Comparison of ENCODE assay signal across 10 cellular contexts in the genomic region with DNA sequence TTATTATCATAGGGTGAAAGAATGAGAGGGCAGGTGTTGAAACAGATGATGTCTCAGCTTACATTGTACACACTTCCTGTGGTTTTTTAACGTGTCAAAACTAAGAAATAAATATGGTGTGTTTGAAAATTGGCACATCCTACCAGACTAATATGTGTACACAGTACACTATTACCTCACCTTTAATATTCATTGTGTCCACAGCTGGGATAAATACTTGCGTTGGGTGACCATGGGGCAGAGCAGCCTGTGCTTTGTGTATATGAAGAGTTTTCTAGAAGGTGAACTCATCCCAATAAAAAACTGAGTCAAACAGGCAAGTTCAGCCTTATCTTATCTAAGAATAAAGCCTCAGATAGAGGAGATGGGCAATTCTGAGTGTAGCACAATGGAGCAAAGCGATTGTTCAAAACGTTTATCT. TPM values are rescaled to one million over a fixed set of nuclear protein-coding genes. Genes with fewer than 3 reads are reported as not detected.
DNase-seq lines count a peak whose midpoint lies in the region; ATAC-seq, FAIRE-seq and TF ChIP-seq lines count a peak whose summit lies in the region.
"Had no signal": no experiment of that assay in that cellular context is flagged by ENCODE, and none has a peak within 500 bp of the region (broad histone marks: within the 10 kb centered on the region; RNA-seq: fewer than 3 reads in every experiment).

No MANE protein-coding gene starts in this region.

- H4K20me1 ChIP-seq in neural progenitor cell (ENCODE audit: low read depth), result no peaks in the 10 kb centered on the region

- no peak overlapping the region for H3K27ac Mint-ChIP-seq in HFFc6
- H3K27ac Mint-ChIP-seq in neural progenitor cell, result no peak overlapping the region

- H3K4me3 ChIP-seq in bronchial epithelial cell (ENCODE audit: low read depth, low read length) (no peak overlapping the region), neural progenitor cell (no peak overlapping the region)

- no peak overlapping the region for H3K27ac ChIP-seq in neural progenitor cell

- H3K9me3 Mint-ChIP-seq in HFFc6 (no peaks in the 10 kb centered on the region), neural progenitor cell (peaks cover 6% of the 10 kb centered on the region)

- no peak overlapping the region for H2AFZ ChIP-seq in neural progenitor cell (replicated peaks)

- no peaks in the 10 kb centered on the region for H3K9me3 ChIP-seq in neural progenitor cell (ENCODE audit: low read depth)

- H3K27me3 ChIP-seq in bronchial epithelial cell (ENCODE audit: control insufficient read depth, insufficient read depth, low read length) (no peaks in the 10 kb centered on the region), neural progenitor cell (no peaks in the 10 kb centered on the region)

- no peaks in the 10 kb centered on the region for H3K79me2 ChIP-seq in neural progenitor cell (ENCODE audit: low read depth)

- no peak for FAIRE-seq in bronchial epithelial cell (lab: Jason Lieb, UNC)

- H3K27me3 Mint-ChIP-seq in HFFc6 (ENCODE audit: insufficient read depth) (no peaks in the 10 kb centered on the region; the same call in 1 of the 2 replicates), neural progenitor cell (ENCODE audit: insufficient read depth, low read depth) (no peaks in the 10 kb centered on the region)

- H3K9ac ChIP-seq in neural progenitor cell, result no peak overlapping the region

- ATAC-seq in GM18498 (IDR thresholded peaks at IDR 0.05; ENCODE audit: unreplicated experiment) (peak; percentile 80), HG02678 (IDR thresholded peaks at IDR 0.05; ENCODE audit: unreplicated experiment) (peak; percentile 92), omental fat pad (ENCODE audit: low FRiP score) (no peak)
- ATAC-seq: left lobe of liver had no signal

- H3K36me3 Mint-ChIP-seq in HFFc6 (ENCODE audit: low read depth) (no peaks in the 10 kb centered on the region), neural progenitor cell (no peaks in the 10 kb centered on the region)

- H3K4me1 Mint-ChIP-seq in HFFc6 (ENCODE audit: low read depth) (peaks cover 11% of the 10 kb centered on the region), neural progenitor cell (peaks cover 7% of the 10 kb centered on the region)

- H3K36me3 ChIP-seq in bronchial epithelial cell (ENCODE audit: control insufficient read depth, insufficient read depth, low read length), result no peaks in the 10 kb centered on the region
- no peaks in the 10 kb centered on the region for H3K36me3 ChIP-seq in neural progenitor cell

- H3K4me2 ChIP-seq in neural progenitor cell, result no peak overlapping the region

- H3F3A ChIP-seq in neural progenitor cell (ENCODE audit: low read depth), result no peaks in the 10 kb centered on the region

- TF ChIP-seq CTCF in bronchial epithelial cell (IDR thresholded peaks at IDR 0.05; ENCODE audit: insufficient read depth, low read length, severe bottlenecking) (no peak), HFFc6 (IDR thresholded peaks at IDR 0.05) (no peak), omental fat pad (IDR thresholded peaks at IDR 0.05) (no peak), neural progenitor cell (IDR thresholded peaks at IDR 0.05) (no peak)

- H3K4me3 Mint-ChIP-seq in HFFc6 (no peak overlapping the region), neural progenitor cell (no peak overlapping the region)

- peaks cover 6% of the 10 kb centered on the region for H3K4me1 ChIP-seq in neural progenitor cell

- DNase-seq in NCI-H1417 (lab: John Stamatoyannopoulos, UW), result peak in 2 of 3 experiments; percentile 55 to 92
- DNase-seq in bronchial epithelial cell (ENCODE audit: low read depth), result peak; percentile 98
- DNase-seq in HuH-7 (ENCODE audit: low spot score), result no peak
- DNase-seq in HFFc6, result no peak
- no peak for DNase-seq in omental fat pad (ENCODE audit: low spot score)
- no peak for DNase-seq in neural progenitor cell (ENCODE audit: low spot score)
- DNase-seq: caudate nucleus had no signal

RNA-seq across cellular contexts. Expression of a gene that starts 17.3 kb away (rescaled TPM):
- total RNA-seq in bronchial epithelial cell (not detected in 2 replicates), omental fat pad (1 to 10 TPM; 1.1 to 2.8 (median 2.5) TPM), neural progenitor cell (ENCODE audit: low replicate concordance) (not detected in 2 replicates)
- not detected for total RNA-seq in HFFc6 (2021; fragmentation: NEBNext Ultra II Directional; extraction: Animal tissue kit (Norgen Biotek cat#: 25700))

Comparison
In these comparisons a context has a peak if more than half of its experiments do, and no peak if none do; other contexts are left out.
1. DNase-seq: peak in NCI-H1417 (2 of 3) and bronchial epithelial cell (single experiment); none in HuH-7 (single experiment), HFFc6 (single experiment), omental fat pad (single experiment) and neural progenitor cell (single experiment).